Comparison of ENCODE assay signal across 10 cellular contexts in genomic region chr5:100840769-100841168, GRCh38.
DNase-seq lines count a peak whose midpoint lies in the region; ATAC-seq and TF ChIP-seq lines count a peak whose summit lies in the region.
"Had no signal": no experiment of that assay in that cellular context is flagged by ENCODE, and none has a peak within 500 bp of the region (broad histone marks: within the 10 kb centered on the region; RNA-seq: fewer than 3 reads in every experiment).

No MANE protein-coding gene starts in this region.

- TF ChIP-seq CTCF in GM10266 (IDR thresholded peaks at IDR 0.05; ENCODE audit: control insufficient read depth, insufficient read depth, low read depth, missing control alignments) (no peak), GM13977 (IDR thresholded peaks at IDR 0.05; ENCODE audit: extremely low read depth, insufficient read depth, missing control alignments) (no peak)

- H3K4me1 Mint-ChIP-seq in activated naive CD8-positive, alpha-beta T cell treated with anti-CD3 and anti-CD28 coated beads, Interleukin-2, amount 50 U/mL, for 24 hours, result peaks cover 80% of the 10 kb centered on the region

- H3K27ac ChIP-seq in ACC112 (ENCODE audit: low read depth, low read length), result peak overlapping the region; percentile 9; the same call in 1 of the 2 replicates

- no peaks in the 10 kb centered on the region for H3K79me2 ChIP-seq in ACC112 (ENCODE audit: control insufficient read depth, insufficient read depth, low read length, unreplicated experiment)

- DNase-seq in activated naive CD8-positive, alpha-beta T cell treated with anti-CD3 and anti-CD28 coated beads, Interleukin-2, amount 50 U/mL, for 24 hours, result no peak
- no peak for DNase-seq in GM10266 (ENCODE audit: extremely low spot score)
- DNase-seq in NOMO-1 treated with dmso at 0.1 percent for 144 hours (lab: John Stamatoyannopoulos, UW; ENCODE audit: unreplicated experiment), result no peak
- no peak for DNase-seq in mesenteric fat pad (ENCODE audit: low spot score)
- no peak for DNase-seq in GM13977 (ENCODE audit: low spot score)
- DNase-seq: SHP77 treated with DMSO at 0.1 percent for 48 hours had no signal

- peak overlapping the region; percentile 1; the same call in 1 of the 2 replicates for H3K4me3 ChIP-seq in ACC112 (ENCODE audit: low read depth, low read length)
- H3K4me3 ChIP-seq: esophagus muscularis mucosa had no signal

- peak; percentile 48 for ATAC-seq in GM18907 (IDR thresholded peaks at IDR 0.05; ENCODE audit: unreplicated experiment)
- peak; percentile 32 for ATAC-seq in HG03103 (IDR thresholded peaks at IDR 0.05; ENCODE audit: low read depth, unreplicated experiment)
- ATAC-seq in activated naive CD8-positive, alpha-beta T cell treated with anti-CD3 and anti-CD28 coated beads, Interleukin-2, amount 50 U/mL, for 24 hours, result peak; percentile 2

- peak overlapping the region; percentile 64 for H3K4me3 Mint-ChIP-seq in activated naive CD8-positive, alpha-beta T cell treated with anti-CD3 and anti-CD28 coated beads, Interleukin-2, amount 50 U/mL, for 24 hours

- H3K27me3 Mint-ChIP-seq in activated naive CD8-positive, alpha-beta T cell treated with anti-CD3 and anti-CD28 coated beads, Interleukin-2, amount 50 U/mL, for 24 hours, result no peaks in the 10 kb centered on the region

- peaks cover 27% of the 10 kb centered on the region for H3K4me1 ChIP-seq in ACC112 (ENCODE audit: control insufficient read depth, insufficient read depth, low read length, unreplicated experiment)
- H3K4me1 ChIP-seq: esophagus muscularis mucosa had no signal

- H3K27ac Mint-ChIP-seq in activated naive CD8-positive, alpha-beta T cell treated with anti-CD3 and anti-CD28 coated beads, Interleukin-2, amount 50 U/mL, for 24 hours, result peak overlapping the region; percentile 97

- H3K36me3 Mint-ChIP-seq in activated naive CD8-positive, alpha-beta T cell treated with anti-CD3 and anti-CD28 coated beads, Interleukin-2, amount 50 U/mL, for 24 hours (ENCODE audit: low read depth), result peaks cover 42% of the 10 kb centered on the region

- peaks cover 4% of the 10 kb centered on the region for H3K9me3 Mint-ChIP-seq in activated naive CD8-positive, alpha-beta T cell treated with anti-CD3 and anti-CD28 coated beads, Interleukin-2, amount 50 U/mL, for 24 hours

- in situ Hi-C loops in GM13977 (cut with MboI; ENCODE audit: low pct_unique_long_range_greater_than_20kb, low sequenced_read_pairs, unreplicated experiment), result no loop called here

- no peaks in the 10 kb centered on the region for H3K27me3 ChIP-seq in ACC112 (ENCODE audit: insufficient read depth, low read length)
- H3K27me3 ChIP-seq: esophagus muscularis mucosa had no signal

- no peak overlapping the region for H2AFZ ChIP-seq in ACC112 (ENCODE audit: low read length, unreplicated experiment)

- H3K36me3 ChIP-seq in ACC112 (ENCODE audit: insufficient read depth, low read length), result no peaks in the 10 kb centered on the region
- H3K36me3 ChIP-seq: esophagus muscularis mucosa had no signal
